ENCODE assay signal across 19 cellular contexts in the genomic region with DNA sequence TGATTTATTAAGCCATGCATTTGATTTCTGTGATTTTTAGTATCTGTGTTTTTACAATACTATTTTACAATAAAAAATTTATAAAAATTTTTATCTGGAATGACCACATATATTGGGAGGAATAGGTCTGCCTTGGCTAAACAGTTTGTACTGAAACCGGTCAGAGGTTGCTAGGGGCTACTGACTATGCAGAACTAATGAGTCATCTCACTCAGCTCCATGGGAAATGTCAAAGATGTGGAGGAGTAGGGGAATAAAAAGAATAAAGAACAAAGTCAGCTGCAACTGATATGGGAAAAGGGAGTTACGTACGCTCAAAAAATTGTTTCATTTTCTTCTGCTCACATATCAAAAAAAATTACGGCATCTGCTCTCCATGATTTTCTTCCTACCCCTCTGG. TPM values are rescaled to one million over a fixed set of nuclear protein-coding genes. Genes with fewer than 3 reads are reported as not detected.
A peak's percentile ranks its signal among the peaks of the same experiment; 100 is the strongest.
DNase-seq lines count a peak whose midpoint lies in the region; ATAC-seq and TF ChIP-seq lines count a peak whose summit lies in the region.
"Had no signal": no experiment of that assay in that cellular context is flagged by ENCODE, and none has a peak within 500 bp of the region (broad histone marks: within the 10 kb centered on the region; RNA-seq: fewer than 3 reads in every experiment).

No MANE protein-coding gene starts in this region.

- H3K27ac ChIP-seq in left lung = no peak overlapping the region
- H3K27ac ChIP-seq: 22Rv1, coronary artery, gastrocnemius medialis had no signal

- no peaks in the 10 kb centered on the region for H3K4me1 Mint-ChIP-seq in stimulated activated effector memory CD8-positive, alpha-beta T cell treated with anti-CD3 and anti-CD28 coated beads, Interleukin-12 subunit alpha, Interleukin-12 subunit beta, amount 100 ng/mL, for 72 hours
- H3K4me1 Mint-ChIP-seq: activated naive CD8-positive, alpha-beta T cell treated with anti-CD3 and anti-CD28 coated beads for 36 hours had no signal

- intact Hi-C loops in left lung (cut with DNase I) = no loop called here

- H3K4me1 ChIP-seq in left lung = no peaks in the 10 kb centered on the region
- H3K4me1 ChIP-seq: gastrocnemius medialis had no signal

- no peaks in the 10 kb centered on the region for H3K9me3 ChIP-seq in left lung
- H3K9me3 ChIP-seq: gastrocnemius medialis had no signal

- H3K4me3 Mint-ChIP-seq in stimulated activated effector memory CD8-positive, alpha-beta T cell treated with anti-CD3 and anti-CD28 coated beads, Interleukin-12 subunit alpha, Interleukin-12 subunit beta, amount 100 ng/mL, for 72 hours = no peak overlapping the region
- H3K4me3 Mint-ChIP-seq: activated naive CD8-positive, alpha-beta T cell treated with anti-CD3 and anti-CD28 coated beads for 36 hours; CD8-positive, alpha-beta T cell had no signal

- TF ChIP-seq CTCF in left lung (IDR thresholded peaks at IDR 0.05) = no peak

- DNase-seq in DMS53 (lab: John Stamatoyannopoulos, UW) = peak; percentile 9
- no peak for DNase-seq in DMS53 treated with DMSO at 0.1 percent for 48 hours (lab: John Stamatoyannopoulos, UW; ENCODE audit: unreplicated experiment)
- peak; percentile 71 for DNase-seq in dermis blood vessel endothelial cell
- no peak for DNase-seq in left lung
- no peak for DNase-seq in NCI-H446 treated with DMSO at 0.1 percent for 48 hours (lab: John Stamatoyannopoulos, UW)
- no peak for DNase-seq in stimulated activated effector memory CD8-positive, alpha-beta T cell treated with anti-CD3 and anti-CD28 coated beads, Interleukin-12 subunit alpha, Interleukin-12 subunit beta, amount 100 ng/mL, for 72 hours (ENCODE audit: low spot score in 2 of 2)
- no peak for DNase-seq in UCSD-AML1 (lab: John Stamatoyannopoulos, UW; ENCODE audit: unreplicated experiment)
- DNase-seq: activated naive CD8-positive, alpha-beta T cell treated with anti-CD3 and anti-CD28 coated beads for 36 hours; CD8-positive, alpha-beta T cell; gastrocnemius medialis; IMR-90; islet precursor cell; NCI-H1105 treated with DMSO at 0.1 percent for 48 hours; NCI-H2227 treated with DMSO at 0.1 percent for 48 hours; retina; stimulated activated naive CD8-positive, alpha-beta T cell treated with anti-CD3 and anti-CD28 coated beads, Interleukin-15, Interleukin-2, amounts not matched to agents 100 U/mL and 50 U/mL, for 24 hours had no signal

- H3K27me3 ChIP-seq in left lung = peaks cover 0 to 8% of the 10 kb centered on the region in 2 donors
- H3K27me3 ChIP-seq: gastrocnemius medialis had no signal

- no peak overlapping the region for H3K27ac Mint-ChIP-seq in stimulated activated effector memory CD8-positive, alpha-beta T cell treated with anti-CD3 and anti-CD28 coated beads, Interleukin-12 subunit alpha, Interleukin-12 subunit beta, amount 100 ng/mL, for 72 hours
- H3K27ac Mint-ChIP-seq: activated naive CD8-positive, alpha-beta T cell treated with anti-CD3 and anti-CD28 coated beads for 36 hours; CD8-positive, alpha-beta T cell had no signal

- no peak overlapping the region for H3K4me3 ChIP-seq in left lung
- H3K4me3 ChIP-seq: coronary artery, gastrocnemius medialis had no signal

- H3K36me3 ChIP-seq in left lung = no peaks in the 10 kb centered on the region
- H3K36me3 ChIP-seq: gastrocnemius medialis had no signal

- H3K9me3 Mint-ChIP-seq in stimulated activated effector memory CD8-positive, alpha-beta T cell treated with anti-CD3 and anti-CD28 coated beads, Interleukin-12 subunit alpha, Interleukin-12 subunit beta, amount 100 ng/mL, for 72 hours = no peaks in the 10 kb centered on the region
- H3K9me3 Mint-ChIP-seq: CD8-positive, alpha-beta T cell had no signal

- peak; percentile 78 for ATAC-seq in left lung
- ATAC-seq in HG03469 (IDR thresholded peaks at IDR 0.05; ENCODE audit: unreplicated experiment) = no peak
- ATAC-seq in stimulated activated effector memory CD8-positive, alpha-beta T cell treated with anti-CD3 and anti-CD28 coated beads, Interleukin-12 subunit alpha, Interleukin-12 subunit beta, amount 100 ng/mL, for 72 hours = no peak
- ATAC-seq: CD8-positive, alpha-beta T cell; gastrocnemius medialis; stimulated activated naive CD8-positive, alpha-beta T cell treated with anti-CD3 and anti-CD28 coated beads, Interleukin-15, Interleukin-2, amounts not matched to agents 100 U/mL and 50 U/mL, for 24 hours had no signal

- H3K36me3 Mint-ChIP-seq in stimulated activated effector memory CD8-positive, alpha-beta T cell treated with anti-CD3 and anti-CD28 coated beads, Interleukin-12 subunit alpha, Interleukin-12 subunit beta, amount 100 ng/mL, for 72 hours = no peaks in the 10 kb centered on the region
- H3K36me3 Mint-ChIP-seq: activated naive CD8-positive, alpha-beta T cell treated with anti-CD3 and anti-CD28 coated beads for 36 hours; CD8-positive, alpha-beta T cell had no signal

RNA-seq across cellular contexts. Expression of gene TMEM163, which starts 8.6 kb away (rescaled TPM):
- 0.09 and 0.34 TPM in 2 replicates for total RNA-seq in dermis blood vessel endothelial cell
- 10 to 100 TPM; 23.2 to 48.4 TPM for total RNA-seq in left lung
- total RNA-seq: activated naive CD8-positive, alpha-beta T cell treated with anti-CD3 and anti-CD28 coated beads for 36 hours; gastrocnemius medialis; IMR-90 had no signal

Comparison
In these comparisons a context has a peak if more than half of its experiments do, and no peak if none do; other contexts are left out.
1. DNase-seq: peak in DMS53 (single experiment) and dermis blood vessel endothelial cell (single experiment); none in DMS53 treated with DMSO at 0.1 percent for 48 hours (single experiment), left lung (0 of 2), NCI-H446 treated with DMSO at 0.1 percent for 48 hours (single experiment), stimulated activated effector memory CD8-positive, alpha-beta T cell treated with anti-CD3 and anti-CD28 coated beads, Interleukin-12 subunit alpha, Interleukin-12 subunit beta, amount 100 ng/mL, for 72 hours (0 of 2) and UCSD-AML1 (single experiment).
2. RNA of gene TMEM163, which starts 8.6 kb away (total RNA-seq): 23.2 to 48.4 TPM in left lung; 0.09 to 0.34 TPM in dermis blood vessel endothelial cell; every median in the first group is over 10 times any median in the second.